ENCODE assay signal across 8 cellular contexts in genomic region chr16:1964046-1964505, GRCh38. TPM values are rescaled to one million over a fixed set of nuclear protein-coding genes. Genes with fewer than 3 reads are reported as not detected.
DNase-seq lines count a peak whose midpoint lies in the region; ATAC-seq and TF ChIP-seq lines count a peak whose summit lies in the region.

No MANE protein-coding gene starts in this region.

- CTCF ChIA-PET in HCT116 (lab: Charles Lee), result interaction anchor here (0.7 kb wide), 1 partner anchor 20 kb away, joined by 3 read pairs; the partner anchor contains the start of gene GFER

- RAD21 ChIA-PET in HCT116 (lab: Charles Lee; ENCODE audit: low non-redundant PET in 1 of 2, low total read pairs in 2 of 2, uncharacterized antibody in 2 of 2, unreplicated experiment in 2 of 2), result interaction anchor here (0.7 kb wide), 3 partner anchors 14 to 104 kb away, joined by 3 to 6 read pairs (median 5); no protein-coding TSS in a partner anchor

- peak; percentile 41 for DNase-seq in GM03348 (ENCODE audit: low spot score)
- DNase-seq in HCT116 (ENCODE audit: low read depth, low spot score), result no peak
- no peak for DNase-seq in dorsolateral prefrontal cortex
- DNase-seq in aorta, result no peak
- DNase-seq in KG1 (lab: John Stamatoyannopoulos, UW), result no peak
- no peak for DNase-seq in A172 (ENCODE audit: low spot score)

- TF ChIP-seq RAD21 in HCT116 (IDR thresholded peaks at IDR 0.05; ENCODE audit: low read depth), result no peak

- H3K9ac ChIP-seq in HCT116 (ENCODE audit: low read length) (peak overlapping the region; percentile 93), muscle layer of colon (ENCODE audit: low read length) (peak overlapping the region; percentile 43)

- H3K9me2 ChIP-seq in HCT116 (ENCODE audit: insufficient read depth), result no peaks in the 10 kb centered on the region

- POLR2A ChIA-PET in HCT116 (lab: Charles Lee), result interaction anchor here (0.7 to 5.9 kb wide), 33 partner anchors 8 to 1056 kb away, joined by 3 to 104 read pairs (median 5); partner anchors contain the start of genes FAHD1, GFER, HAGH and MEIOB

- H3K9me3 ChIP-seq in HCT116 (ENCODE audit: control insufficient read depth in 1 of 2, insufficient read depth in 1 of 2, low read depth in 1 of 2, low read length in 2 of 2) (no peaks in the 10 kb centered on the region), muscle layer of colon (ENCODE audit: low read length) (no peaks in the 10 kb centered on the region), aorta (ENCODE audit: control insufficient read depth, low read length) (no peaks in the 10 kb centered on the region)

- H3K79me2 ChIP-seq in HCT116 (ENCODE audit: insufficient read depth, low read length), result peaks cover 72% of the 10 kb centered on the region

- intact Hi-C loops in HCT116 (cut with micrococcal nuclease) (no loop called here), dorsolateral prefrontal cortex (cut with DNase I) (loop anchor here (5.0 to 10.0 kb wide), 4 partner anchors 137 to 539 kb away; partner anchors contain the start of genes CRAMP1 (in 1 of the 2), EME2 (in 1 of the 2), FAHD1 (in 1 of the 2) and HAGH (in 1 of the 2)), aorta (cut with DNase I) (no loop called here)

- peaks cover 6 to 20% of the 10 kb centered on the region in 2 experiments for H3K36me3 ChIP-seq in HCT116 (ENCODE audit: control insufficient read depth in 1 of 2, insufficient read depth in 2 of 2, low read length in 2 of 2)
- peaks cover 36% of the 10 kb centered on the region for H3K36me3 ChIP-seq in muscle layer of colon (ENCODE audit: insufficient read depth, low read length)
- H3K36me3 ChIP-seq in aorta (ENCODE audit: control insufficient read depth in 1 of 2, insufficient read depth in 2 of 2, low read length in 1 of 2), result peaks cover 0 to 4% of the 10 kb centered on the region in 2 donors

- H4K20me1 ChIP-seq in HCT116 (ENCODE audit: insufficient read depth), result peaks cover 11% of the 10 kb centered on the region; the same call in 1 of the 2 replicates

- 11 to 13% methylated on average over 31 to 33 of the region's 33 CpGs for WGBS in aorta, 2 donors

- H3K4me3 ChIP-seq in HCT116 (replicated peaks in 1 of 2; ENCODE audit: low read depth in 1 of 2, low read length in 2 of 2) (peak overlapping the region; percentile 65 to 73), dorsolateral prefrontal cortex (peak overlapping the region; percentile 73 to 100 (median 95)), muscle layer of colon (ENCODE audit: low read depth in 1 of 2, low read length in 2 of 2) (peak overlapping the region; percentile 47 to 76), aorta (ENCODE audit: low read length in 2 of 2) (peak overlapping the region in 1 of 2 donors; percentile 33)

- H2AFZ ChIP-seq in HCT116 (ENCODE audit: low read depth, low read length, poor library complexity, severe bottlenecking), result no peak overlapping the region

- ATAC-seq in HCT116, result peak; percentile 2
- peak; percentile 4; the same call in 2 of the 3 replicates for ATAC-seq in SK-N-SH treated with all-trans-retinoic acid at 6 μM for 48 hours
- ATAC-seq in aorta (ENCODE audit: low FRiP score), result peak; percentile 42

- peaks cover 5 to 40% of the 10 kb centered on the region in 2 experiments; a peak in 3 of 4 replicates for H3K4me1 ChIP-seq in HCT116 (ENCODE audit: control insufficient read depth in 1 of 2, insufficient read depth in 2 of 2, low read length in 2 of 2)
- H3K4me1 ChIP-seq in muscle layer of colon (ENCODE audit: insufficient read depth, low read length), result peaks cover 26% of the 10 kb centered on the region
- no peaks in the 10 kb centered on the region for H3K4me1 ChIP-seq in aorta (ENCODE audit: control insufficient read depth in 1 of 2, insufficient read depth in 2 of 2, low read length in 2 of 2)

- H3K27me3 ChIP-seq in HCT116 (ENCODE audit: insufficient read depth, low read length) (no peaks in the 10 kb centered on the region), dorsolateral prefrontal cortex (no peaks in the 10 kb centered on the region), muscle layer of colon (ENCODE audit: control insufficient read depth in 1 of 2, insufficient read depth in 2 of 2, low read length in 2 of 2) (no peaks in the 10 kb centered on the region), aorta (ENCODE audit: control insufficient read depth in 1 of 2, insufficient read depth in 2 of 2, low read length in 1 of 2) (peaks cover 0 to 2% of the 10 kb centered on the region in 2 donors)

- no peak for TF ChIP-seq POLR2A in HCT116 (IDR thresholded peaks at IDR 0.05; ENCODE audit: borderline replicate concordance, extremely low read depth, insufficient read depth, insufficient read length)

- H3K27ac ChIP-seq in HCT116 (ENCODE audit: low read depth, low read length) (peak overlapping the region; percentile 94), dorsolateral prefrontal cortex (peak overlapping the region; percentile 71 to 99 (median 94)), muscle layer of colon (ENCODE audit: low read depth, low read length) (peak overlapping the region; percentile 55), aorta (ENCODE audit: low read depth in 1 of 2, low read length in 2 of 2) (peak overlapping the region; percentile 61 to 78)

- H3K4me2 ChIP-seq in HCT116 (ENCODE audit: low read length), result peak overlapping the region; percentile 88

- TF ChIP-seq CTCF in HCT116 (IDR thresholded peaks at IDR 0.05 in 2 of 3, conservative IDR thresholded peaks at IDR 0.05 in 1 of 3; ENCODE audit: borderline replicate concordance in 1 of 3, insufficient read depth in 1 of 3, low read depth in 2 of 3, low read length in 2 of 3), result peak in 1 of 3 experiments; percentile 28; a peak in 2 of 6 replicates
- peak in 17 of 56 donors; percentile 4 to 47 (median 27) for TF ChIP-seq CTCF in dorsolateral prefrontal cortex (IDR thresholded peaks at IDR 0.05 in 54 of 56, conservative IDR thresholded peaks at IDR 0.05 in 2 of 56; ENCODE audit: low read depth in 1 of 56, partially characterized antibody in 56 of 56)

- no TSS peak for BruUV-seq in HCT116 (replicated peaks; lab: Mats Ljungman, UMichigan)

TF ChIP-seq in HCT116, 20 proteins besides CTCF, POLR2A, EP300 and RAD21 (continues in another document):
- TF ChIP-seq SRF (IDR thresholded peaks at IDR 0.05; ENCODE audit: low read depth), result no peak

TF ChIP-seq in SK-N-SH treated with all-trans-retinoic acid at 6 μM for 48 hours, 23 proteins besides CTCF, POLR2A, EP300 and RAD21:
- TF ChIP-seq ZFP3 (CRISPR knock-in tag; IDR thresholded peaks at IDR 0.05) (0 out of 2 replicates have a peak, but pooled peaks have one; percentile 11), CSRNP3 (CRISPR knock-in tag; IDR thresholded peaks at IDR 0.05) (no peak), RARB (CRISPR knock-in tag; IDR thresholded peaks at IDR 0.05) (no peak), ZNF565 (CRISPR knock-in tag; conservative IDR thresholded peaks at IDR 0.05; ENCODE audit: low read depth) (no peak), ZNF70 (CRISPR knock-in tag; IDR thresholded peaks at IDR 0.05) (peak; percentile 74; the same call in 1 of the 2 replicates)
TF ChIP-seq in SK-N-SH treated with all-trans-retinoic acid at 6 μM for 48 hours: peak in this region for 2.

RNA-seq across cellular contexts. Expression of gene RPS2, which starts 0.6 kb away (rescaled TPM):
- 6,265 TPM for total RNA-seq in HCT116 (2021; ENCODE audit: unreplicated experiment)
- 11,405 and 12,752 TPM in 2 replicates for polyA plus RNA-seq in HCT116 (2012)
- total RNA-seq in dorsolateral prefrontal cortex, result 100 to 1,000 TPM; 252 to 559 (median 351) TPM
- total RNA-seq in aorta, result 1,000 to 10,000 TPM; 1,132 to 1,263 TPM
- polyA plus RNA-seq in aorta, result 1,000 to 10,000 TPM; 1,596 to 2,049 TPM
- 1,909 and 2,123 TPM in 2 replicates for total RNA-seq in A172 (2014; rRNA removed; shearing (Covaris generic))

RNA-seq across cellular contexts. Expression of gene RNF151, which starts 2.6 kb away (rescaled TPM):
- 0.30 TPM for total RNA-seq in HCT116 (2021; ENCODE audit: unreplicated experiment)
- polyA plus RNA-seq in HCT116 (2012), result 0.15 TPM in 1 of 2 replicates, not detected in the other
- total RNA-seq in dorsolateral prefrontal cortex, result under 1 TPM in 1 of 120 experiments, not detected in 119; 0.71 TPM
- not detected for total RNA-seq in aorta
- polyA plus RNA-seq in aorta, result not detected
- 0.17 TPM in 1 of 2 replicates, not detected in the other for total RNA-seq in A172 (2014; rRNA removed; shearing (Covaris generic))

RNA-seq across cellular contexts. Expression of gene NDUFB10, which starts 4.7 kb away (rescaled TPM):
- 273 TPM for total RNA-seq in HCT116 (2021; ENCODE audit: unreplicated experiment)
- 353 and 368 TPM in 2 replicates for polyA plus RNA-seq in HCT116 (2012)
- 100 to 1,000 TPM in 106 of 120 experiments, 10 to 100 TPM in 14; 74.8 to 178 (median 131) TPM for total RNA-seq in dorsolateral prefrontal cortex
- total RNA-seq in aorta, result 10 to 100 TPM; 80.5 to 88.1 TPM
- 100 to 1,000 TPM; 178 to 268 TPM for polyA plus RNA-seq in aorta
- 367 and 415 TPM in 2 replicates for total RNA-seq in A172 (2014; rRNA removed; shearing (Covaris generic))

RNA-seq across cellular contexts. Expression of gene TBL3, which starts 7.8 kb away (rescaled TPM):
- total RNA-seq in HCT116 (2021; ENCODE audit: unreplicated experiment), result 68.9 TPM
- polyA plus RNA-seq in HCT116 (2012), result 60.9 and 68.3 TPM in 2 replicates
- total RNA-seq in dorsolateral prefrontal cortex, result 10 to 100 TPM; 13.8 to 38.7 (median 23.1) TPM
- 10 to 100 TPM; 16.1 to 19.8 TPM for total RNA-seq in aorta
- 10 to 100 TPM; 14.9 to 85.5 TPM for polyA plus RNA-seq in aorta
- 73.6 and 82.8 TPM in 2 replicates for total RNA-seq in A172 (2014; rRNA removed; shearing (Covaris generic))

RNA-seq across cellular contexts. Expression of gene RPL3L, which starts 9.6 kb away (rescaled TPM):
- 0.93 TPM for total RNA-seq in HCT116 (2021; ENCODE audit: unreplicated experiment)
- polyA plus RNA-seq in HCT116 (2012), result 0.17 and 0.29 TPM in 2 replicates
- total RNA-seq in dorsolateral prefrontal cortex, result under 1 TPM in 1 of 120 experiments, not detected in 119; 0.28 TPM
- not detected for total RNA-seq in aorta
- not detected for polyA plus RNA-seq in aorta
- 0.67 TPM in 1 of 2 replicates, not detected in the other for total RNA-seq in A172 (2014; rRNA removed; shearing (Covaris generic))

Comparison
In these comparisons a context has a peak if more than half of its experiments do, and no peak if none do; other contexts are left out.
1. intact Hi-C loops: an anchor here in dorsolateral prefrontal cortex (5.0 to 10.0 kb wide); none called in HCT116 and aorta.